Comparison of ENCODE assay signal across 12 cellular contexts in the genomic region with DNA sequence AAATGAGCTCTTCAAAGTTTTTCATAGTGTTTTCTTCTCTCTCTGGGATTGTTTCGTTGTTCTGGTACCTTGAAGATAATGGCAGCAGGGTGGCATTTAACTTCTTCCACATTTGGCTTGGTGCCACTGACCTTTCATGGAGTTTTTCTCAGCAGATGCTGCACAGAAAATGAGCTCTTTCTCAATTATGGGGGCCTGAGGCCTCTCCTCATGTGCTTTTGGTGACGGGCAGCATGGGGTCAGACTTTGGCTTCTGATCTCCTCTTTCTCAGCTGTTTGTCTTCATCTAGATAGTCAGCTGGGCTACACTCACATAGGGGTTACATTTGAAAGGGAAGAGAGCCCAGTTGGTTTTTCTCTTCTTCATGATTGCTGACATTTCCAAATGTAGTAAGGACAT.
DNase-seq lines count a peak whose midpoint lies in the region; ATAC-seq and TF ChIP-seq lines count a peak whose summit lies in the region.
"Had no signal": no experiment of that assay in that cellular context is flagged by ENCODE, and none has a peak within 500 bp of the region (broad histone marks: within the 10 kb centered on the region; RNA-seq: fewer than 3 reads in every experiment).

No MANE protein-coding gene starts in this region.

- peaks cover 7% of the 10 kb centered on the region for H3K27me3 Mint-ChIP-seq in GM23338 (ENCODE audit: insufficient read depth, low read depth, poor library complexity)
- no peaks in the 10 kb centered on the region for H3K27me3 Mint-ChIP-seq in type B pancreatic cell
- H3K27me3 Mint-ChIP-seq: CD8-positive, alpha-beta memory T cell had no signal

- H3K9me3 ChIP-seq in SJCRH30 (replicated peaks) = no peaks in the 10 kb centered on the region
- H3K9me3 ChIP-seq: A549, BLaER1, Caco-2 had no signal

- H3K4me2 ChIP-seq in GM23338 = peak overlapping the region; percentile 31; the same call in 1 of the 2 replicates
- H3K4me2 ChIP-seq: A549, BLaER1 had no signal

- H3K36me3 Mint-ChIP-seq in GM23338 (ENCODE audit: low read depth) (no peaks in the 10 kb centered on the region), type B pancreatic cell (peaks cover 11% of the 10 kb centered on the region)
- H3K36me3 Mint-ChIP-seq: CD8-positive, alpha-beta memory T cell had no signal

- H2AFZ ChIP-seq in GM23338 = no peak overlapping the region

- peaks cover 69% of the 10 kb centered on the region for H3K4me1 ChIP-seq in GM23338 (ENCODE audit: insufficient read depth)
- peaks cover 72% of the 10 kb centered on the region for H3K4me1 ChIP-seq in SJCRH30
- H3K4me1 ChIP-seq: BLaER1, Caco-2 had no signal

- no peak overlapping the region for H3K27ac ChIP-seq in GM23338 (ENCODE audit: low read depth)
- peak overlapping the region; percentile 68 for H3K27ac ChIP-seq in SJCRH30
- H3K27ac ChIP-seq: A549, BLaER1 had no signal

- peaks cover 14% of the 10 kb centered on the region for H3K9me2 ChIP-seq in GM23338 (ENCODE audit: insufficient read depth)

- H3K4me1 Mint-ChIP-seq in GM23338 (peaks cover 86% of the 10 kb centered on the region), type B pancreatic cell (ENCODE audit: unreplicated experiment) (peaks cover 34% of the 10 kb centered on the region)
- H3K4me1 Mint-ChIP-seq: CD8-positive, alpha-beta memory T cell had no signal

- H4K20me1 ChIP-seq in GM23338 (replicated peaks; ENCODE audit: insufficient read depth) = no peaks in the 10 kb centered on the region
- H4K20me1 ChIP-seq: BLaER1 had no signal

- TF ChIP-seq CTCF in GM23338 (conservative IDR thresholded peaks at IDR 0.05; ENCODE audit: low read depth in 2 of 2) = no peak
- TF ChIP-seq CTCF in type B pancreatic cell (conservative IDR thresholded peaks at IDR 0.05) = no peak

- ATAC-seq in GM23338 (no peak), HG03342 (IDR thresholded peaks at IDR 0.05; ENCODE audit: unreplicated experiment) (no peak), HG03097 (IDR thresholded peaks at IDR 0.05; ENCODE audit: low FRiP score, unreplicated experiment) (no peak)
- ATAC-seq: A549, HCT116 had no signal

- DNase-seq in GM23338 (ENCODE audit: low spot score) = no peak
- DNase-seq in SJCRH30 = peak; percentile 74 to 89
- peak; percentile 41 for DNase-seq in myocyte (ENCODE audit: low read depth)
- DNase-seq in type B pancreatic cell (ENCODE audit: extremely low spot score, unreplicated experiment) = no peak
- DNase-seq: Caco-2; CD8-positive, alpha-beta memory T cell; IMR-90 had no signal

- no peak overlapping the region for H3K4me3 Mint-ChIP-seq in GM23338
- peak overlapping the region; percentile 8 for H3K4me3 Mint-ChIP-seq in type B pancreatic cell
- H3K4me3 Mint-ChIP-seq: CD8-positive, alpha-beta memory T cell had no signal

- no peaks in the 10 kb centered on the region for H3K27me3 ChIP-seq in GM23338 (ENCODE audit: insufficient read depth)
- H3K27me3 ChIP-seq in SJCRH30 = no peaks in the 10 kb centered on the region
- H3K27me3 ChIP-seq: BLaER1 had no signal

- H3K79me2 ChIP-seq in GM23338 (replicated peaks; ENCODE audit: insufficient read depth) = peaks cover 99% of the 10 kb centered on the region

- H3K27ac Mint-ChIP-seq in GM23338 = peak overlapping the region; percentile 46; the same call in 1 of the 2 replicates
- peak overlapping the region; percentile 79 for H3K27ac Mint-ChIP-seq in type B pancreatic cell
- H3K27ac Mint-ChIP-seq: CD8-positive, alpha-beta memory T cell had no signal

- H3K4me3 ChIP-seq in GM23338 = no peak overlapping the region
- H3K4me3 ChIP-seq in SJCRH30 = no peak overlapping the region
- H3K4me3 ChIP-seq: A549, BLaER1 had no signal

- H3K36me3 ChIP-seq in GM23338 (ENCODE audit: insufficient read depth) (0 out of 2 replicates have a peak, but pooled peaks cover 4% of the 10 kb centered on the region), SJCRH30 (no peaks in the 10 kb centered on the region)
- H3K36me3 ChIP-seq: BLaER1 had no signal

- H3F3A ChIP-seq in GM23338 (replicated peaks; ENCODE audit: low read depth) = no peaks in the 10 kb centered on the region

- H3K9me3 Mint-ChIP-seq in GM23338 = no peaks in the 10 kb centered on the region
- no peaks in the 10 kb centered on the region for H3K9me3 Mint-ChIP-seq in type B pancreatic cell

TF ChIP-seq in GM23338, 12 proteins besides CTCF, POLR2A, EP300 and RAD21:
- TF ChIP-seq ZNF331 (CRISPR knock-in tag; IDR thresholded peaks at IDR 0.05; ENCODE audit: low read depth) (no peak), EZH2phosphoT487 (IDR thresholded peaks at IDR 0.05; ENCODE audit: unreplicated experiment) (no peak), ZNF114 (CRISPR knock-in tag; IDR thresholded peaks at IDR 0.05) (no peak), JUNB (IDR thresholded peaks at IDR 0.05; ENCODE audit: unreplicated experiment) (no peak), POLR2AphosphoS5 (IDR thresholded peaks at IDR 0.05; ENCODE audit: low read depth) (no peak), CREB1 (CRISPR knock-in tag; IDR thresholded peaks at IDR 0.05; ENCODE audit: low read depth) (no peak), ETS1 (IDR thresholded peaks at IDR 0.05) (no peak), STAT1 (IDR thresholded peaks at IDR 0.05; ENCODE audit: unreplicated experiment) (no peak), NANOG (IDR thresholded peaks at IDR 0.05; ENCODE audit: borderline replicate concordance) (no peak), EZH2 (IDR thresholded peaks at IDR 0.05; ENCODE audit: low read depth, unreplicated experiment) (no peak), REST (IDR thresholded peaks at IDR 0.05; ENCODE audit: unreplicated experiment) (no peak)

Comparison
In these comparisons a context has a peak if more than half of its experiments do, and no peak if none do; other contexts are left out.
1. DNase-seq: peak in SJCRH30 (2 of 2) and myocyte (single experiment); none in GM23338 (single experiment) and type B pancreatic cell (single experiment).